In the genomic region with DNA sequence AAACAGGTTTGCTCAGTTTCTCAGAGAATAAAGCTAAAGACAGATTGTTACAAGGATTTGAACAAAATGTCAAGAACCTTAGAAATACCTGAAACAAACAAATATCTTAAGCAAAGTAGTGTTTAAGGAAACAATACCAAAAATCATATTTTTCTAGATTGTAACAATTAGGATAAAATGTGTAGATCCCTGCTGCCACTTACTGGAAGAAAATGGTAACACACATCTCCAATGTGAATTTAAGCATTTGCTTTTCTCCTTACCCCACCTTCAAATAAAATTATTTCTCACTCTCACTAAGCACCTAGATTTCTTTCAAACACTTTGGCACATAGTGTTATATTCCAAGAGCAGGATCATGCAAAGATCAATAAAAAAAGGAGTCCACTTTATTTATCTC, we compare ENCODE assay signal across 11 cellular contexts. TPM values are rescaled to one million over a fixed set of nuclear protein-coding genes. Genes with fewer than 3 reads are reported as not detected.
A peak's percentile ranks its signal among the peaks of the same experiment; 100 is the strongest.
DNase-seq lines count a peak whose midpoint lies in the region; ATAC-seq, FAIRE-seq and TF ChIP-seq lines count a peak whose summit lies in the region.
"Had no signal": no experiment of that assay in that cellular context is flagged by ENCODE, and none has a peak within 500 bp of the region (broad histone marks: within the 10 kb centered on the region; RNA-seq: fewer than 3 reads in every experiment).

No MANE protein-coding gene starts in this region.

- intact Hi-C loops in posterior vena cava (cut with DNase I) = no loop called here

- no peak overlapping the region for H3K4me3 ChIP-seq in AG09309 (ENCODE audit: control insufficient read depth, low read depth, low read length)

- no peak for DNase-seq in AG09309 (ENCODE audit: low read depth)
- no peak for DNase-seq in GM18507 (ENCODE audit: extremely low spot score, insufficient read length, low read depth)
- DNase-seq in SW480 (ENCODE audit: low spot score) = peak; percentile 17
- DNase-seq in iPS-NIHi7 (ENCODE audit: extremely low spot score) = peak; percentile 23
- DNase-seq in activated effector memory CD4-positive, alpha-beta T cell treated with Interleukin-2 at 50 U/mL for 16 hours = no peak
- no peak for DNase-seq in posterior vena cava (ENCODE audit: low spot score)
- DNase-seq: foreskin melanocyte; stimulated activated CD4-positive, alpha-beta T cell treated with anti-CD3 and anti-CD28 coated beads, Interleukin-12 subunit alpha, Interleukin-12 subunit beta, amount 100 ng/mL, for 4 hours had no signal

- FAIRE-seq in GM18507 (lab: Jason Lieb, UNC) = peak; percentile 45

- TF ChIP-seq CTCF in AG09309 (IDR thresholded peaks at IDR 0.05; ENCODE audit: control insufficient read depth, insufficient read depth, low read depth, low read length, missing control alignments) = peak; percentile 44

- ATAC-seq in GM18858 (IDR thresholded peaks at IDR 0.05; ENCODE audit: unreplicated experiment) = no peak
- ATAC-seq in HG03280 (IDR thresholded peaks at IDR 0.05; ENCODE audit: unreplicated experiment) = no peak
- ATAC-seq: activated CD4-positive, CD25-positive, alpha-beta regulatory T cell treated with anti-CD3 and anti-CD28 coated beads, Interleukin-2, amount 50 U/mL, for 24 hours had no signal

RNA-seq across cellular contexts. Expression of a gene that starts 34.9 kb away (rescaled TPM):
- total RNA-seq in posterior vena cava = 10 to 100 TPM; 45.4 to 49.6 TPM

Comparison
In these comparisons a context has a peak if more than half of its experiments do, and no peak if none do; other contexts are left out.
1. DNase-seq: peak in SW480 (single experiment) and iPS-NIHi7 (single experiment); none in AG09309 (single experiment), GM18507 (single experiment), activated effector memory CD4-positive, alpha-beta T cell treated with Interleukin-2 at 50 U/mL for 16 hours (single experiment) and posterior vena cava (single experiment).